ENCODE assay signal across 13 cellular contexts in the genomic region with DNA sequence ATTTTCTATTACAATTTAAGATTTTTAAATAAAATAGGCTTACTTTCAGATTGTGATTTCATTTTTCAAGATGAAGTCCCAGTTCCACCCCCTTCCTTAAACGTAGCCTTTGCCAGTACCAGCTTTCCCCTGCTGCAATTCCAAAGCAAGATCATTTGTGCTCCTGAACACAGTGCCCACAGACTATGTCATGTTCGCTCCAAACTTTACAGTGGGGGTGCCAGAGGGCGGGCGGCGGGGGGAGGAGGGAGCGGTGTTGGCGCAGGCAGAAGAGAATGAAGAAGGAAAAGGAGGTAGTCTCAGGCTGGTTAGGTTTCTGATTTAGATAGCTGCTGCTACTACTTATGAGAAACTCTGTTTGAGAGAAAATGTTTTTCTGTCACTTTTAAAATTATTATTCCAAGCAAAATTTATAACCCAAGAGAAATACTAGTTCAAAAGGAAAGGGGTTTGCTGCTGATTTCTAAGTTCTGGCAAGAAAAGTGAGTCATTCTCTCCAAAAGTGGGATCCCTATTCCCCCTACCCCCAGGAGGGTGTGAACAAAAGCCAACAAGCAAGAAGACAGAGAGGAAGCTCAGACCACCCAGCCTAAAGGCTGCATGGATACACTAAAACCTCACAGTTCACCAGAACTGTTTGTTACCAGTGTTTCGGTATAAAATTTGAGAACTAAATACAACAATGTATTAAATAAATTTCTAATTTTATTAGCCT.
A peak's percentile ranks its signal among the peaks of the same experiment; 100 is the strongest.
DNase-seq lines count a peak whose midpoint lies in the region; ATAC-seq lines count a peak whose summit lies in the region.
"Had no signal": no experiment of that assay in that cellular context is flagged by ENCODE, and none has a peak within 500 bp of the region (broad histone marks: within the 10 kb centered on the region; RNA-seq: fewer than 3 reads in every experiment).

No MANE protein-coding gene starts in this region.

- H3K4me1 ChIP-seq in GM23248 (ENCODE audit: insufficient read depth): no peaks in the 10 kb centered on the region
- peaks cover 10% of the 10 kb centered on the region for H3K4me1 ChIP-seq in mesenchymal stem cell (ENCODE audit: control insufficient read depth, insufficient read depth, low read depth, low read length)

- H4K91ac ChIP-seq in mesenchymal stem cell (ENCODE audit: low read length): no peak overlapping the region

- 40 to 47% methylated on average over 8 of the region's 8 CpGs for WGBS in GM23248 (ENCODE audit: low coverage in 1 of 2, low lambda C conversion rate in 2 of 2, missing lambda C conversion rate in 2 of 2), 2 experiments
- 82% methylated on average over 7 of the region's 8 CpGs for WGBS in mesenchymal stem cell

- H3K79me1 ChIP-seq in mesenchymal stem cell (replicated peaks; ENCODE audit: low read length, poor library complexity, severe bottlenecking): peaks cover 28% of the 10 kb centered on the region

- H3K9ac ChIP-seq in GM23248: no peak overlapping the region
- H3K9ac ChIP-seq in mesenchymal stem cell (ENCODE audit: low read length): peak overlapping the region; percentile 19

- H3K9me3 ChIP-seq in GM23248 (ENCODE audit: low read depth): no peaks in the 10 kb centered on the region
- H3K9me3 ChIP-seq in mesenchymal stem cell (ENCODE audit: control insufficient read depth, low read length): no peaks in the 10 kb centered on the region
- H3K9me3 ChIP-seq: tibial nerve had no signal

- no peak overlapping the region for H3K14ac ChIP-seq in mesenchymal stem cell (ENCODE audit: low read length in 2 of 2)

- H3K27me3 ChIP-seq in GM23248 (replicated peaks; ENCODE audit: insufficient read depth) (no peaks in the 10 kb centered on the region), mesenchymal stem cell (ENCODE audit: control insufficient read depth in 1 of 2, insufficient read depth in 1 of 2, low read length in 2 of 2) (no peaks in the 10 kb centered on the region)
- H3K27me3 ChIP-seq: tibial nerve had no signal

- H2AK5ac ChIP-seq in mesenchymal stem cell (ENCODE audit: low read length, severe bottlenecking): no peak overlapping the region

- H3K4me3 ChIP-seq in GM23248: no peak overlapping the region
- no peak overlapping the region for H3K4me3 ChIP-seq in mesenchymal stem cell (ENCODE audit: insufficient read depth in 1 of 2, low read depth in 1 of 2, low read length in 2 of 2)

- no peak overlapping the region for H2BK120ac ChIP-seq in mesenchymal stem cell (ENCODE audit: low read depth, low read length)

- no peak overlapping the region for H3K23ac ChIP-seq in mesenchymal stem cell (ENCODE audit: low read length in 2 of 2)

- H2AFZ ChIP-seq in GM23248 (no peak overlapping the region), mesenchymal stem cell (ENCODE audit: low read depth, low read length) (no peak overlapping the region)

- H3K9me2 ChIP-seq in GM23248 (ENCODE audit: insufficient read depth): no peaks in the 10 kb centered on the region

- no peak overlapping the region for H2BK12ac ChIP-seq in mesenchymal stem cell (ENCODE audit: low read length in 2 of 2)

- in situ Hi-C loops in GM23248 (cut with MboI): no loop called here

- no peak overlapping the region for H3K27ac ChIP-seq in GM23248
- peak overlapping the region; percentile 57 for H3K27ac ChIP-seq in mesenchymal stem cell (ENCODE audit: low read length, poor library complexity, severe bottlenecking)
- H3K27ac ChIP-seq: tibial nerve had no signal

- H4K20me1 ChIP-seq in GM23248 (ENCODE audit: insufficient read depth): 0 out of 2 replicates have a peak, but pooled peaks cover 5% of the 10 kb centered on the region

- DNase-seq in GM23248 (peak; percentile 39), mesenchymal stem cell (no peak), superior temporal gyrus (ENCODE audit: extremely low spot score) (no peak), left lobe of liver (ENCODE audit: low spot score) (no peak), NCI-H446 treated with DMSO at 0.1 percent for 48 hours (lab: John Stamatoyannopoulos, UW) (no peak)
- DNase-seq: activated B cell treated with CpG ODN at 0.5 μM for 24 hours; COR-L47; foreskin fibroblast; stimulated activated CD4-positive, alpha-beta T cell treated with anti-CD3 and anti-CD28 coated beads, Interleukin-15, amount 100 ng/mL, for 24 hours had no signal

- H3K18ac ChIP-seq in mesenchymal stem cell (ENCODE audit: low read depth in 1 of 2, low read length in 2 of 2): no peak overlapping the region

- no peak overlapping the region for H4K8ac ChIP-seq in mesenchymal stem cell (ENCODE audit: low read length)

- no peaks in the 10 kb centered on the region for H3K36me3 ChIP-seq in GM23248 (ENCODE audit: low read depth)
- H3K36me3 ChIP-seq in mesenchymal stem cell (ENCODE audit: control insufficient read depth in 1 of 2, insufficient read depth in 2 of 2, low read depth in 1 of 2, low read length in 2 of 2): peaks cover 0 to 2% of the 10 kb centered on the region in 2 experiments
- H3K36me3 ChIP-seq: tibial nerve had no signal

- ATAC-seq in GM18867 (IDR thresholded peaks at IDR 0.05; ENCODE audit: unreplicated experiment) (peak; percentile 45), HG03469 (IDR thresholded peaks at IDR 0.05; ENCODE audit: unreplicated experiment) (peak; percentile 29), GM21515 (IDR thresholded peaks at IDR 0.05; ENCODE audit: unreplicated experiment) (no peak), left lobe of liver (no peak)

- H2BK15ac ChIP-seq in mesenchymal stem cell (ENCODE audit: low read depth, poor library complexity, severe bottlenecking): no peak overlapping the region

- no peak overlapping the region for H3K4ac ChIP-seq in mesenchymal stem cell (ENCODE audit: low read depth in 1 of 2, low read length in 2 of 2)

- H2BK5ac ChIP-seq in mesenchymal stem cell (ENCODE audit: low read depth, low read length, poor library complexity, severe bottlenecking): no peak overlapping the region

- peaks cover 96% of the 10 kb centered on the region for H3K79me2 ChIP-seq in GM23248 (ENCODE audit: insufficient read depth)

- H3F3A ChIP-seq in GM23248 (ENCODE audit: insufficient read depth): no peaks in the 10 kb centered on the region

- H3K4me2 ChIP-seq in GM23248 (ENCODE audit: unreplicated experiment) (no peak overlapping the region), mesenchymal stem cell (ENCODE audit: low read length, poor library complexity, severe bottlenecking) (no peak overlapping the region)

Comparison
In these comparisons a context has a peak if more than half of its experiments do, and no peak if none do; other contexts are left out.
1. ATAC-seq: peak in GM18867 (single experiment) and HG03469 (single experiment); none in GM21515 (single experiment) and left lobe of liver (single experiment).